ENCODE assay signal across 8 cellular contexts in genomic region chr1:19485362-19486187, GRCh38. TPM values are rescaled to one million over a fixed set of nuclear protein-coding genes. Genes with fewer than 3 reads are reported as not detected.
DNase-seq lines count a peak whose midpoint lies in the region; ATAC-seq and TF ChIP-seq lines count a peak whose summit lies in the region.

Gene CAPZB (minus strand): TSS chr1:19485539. CDS start chr1:19485438, 101 bp downstream.

- DNase-seq in GF-D8 (lab: John Stamatoyannopoulos, UW), result peak; percentile 56
- DNase-seq in HCEC 1CT, result peak; percentile 91
- peak; percentile 91 for DNase-seq in MM.1S
- DNase-seq in activated naive CD4-positive, alpha-beta T cell treated with anti-CD3 and anti-CD28 coated beads, Interleukin-2, amount 50 U/mL, for 16 hours, result peak; percentile 96
- peak; percentile 97 for DNase-seq in germinal center (ENCODE audit: low spot score)
- DNase-seq in occipital lobe (lab: John Stamatoyannopoulos, UW), result peak; percentile 91
- peak; percentile 85 for DNase-seq in superior temporal gyrus (ENCODE audit: extremely low spot score)

- H3K36me3 ChIP-seq in MM.1S (replicated peaks; ENCODE audit: insufficient read depth, low read length), result no peaks in the 10 kb centered on the region

- H2AFZ ChIP-seq in MM.1S (ENCODE audit: low read length), result peak within 1 kb of the TSS; percentile 64

- peaks cover 52% of the 10 kb centered on the region for H3K79me2 ChIP-seq in MM.1S (ENCODE audit: low read length)

- ATAC-seq in SK-N-SH treated with all-trans-retinoic acid at 6 μM for 48 hours, result peak; percentile 87

- peak within 1 kb of the TSS; percentile 77 for H3K27ac ChIP-seq in MM.1S (ENCODE audit: low read length)

- no peaks in the 10 kb centered on the region for H3K27me3 ChIP-seq in MM.1S (replicated peaks; ENCODE audit: insufficient read depth, low read length)

- H3K4me1 ChIP-seq in MM.1S (ENCODE audit: low read length), result peaks cover 21% of the 10 kb centered on the region

- TF ChIP-seq CTCF in MM.1S (IDR thresholded peaks at IDR 0.05; ENCODE audit: low read length), result no peak

- peak within 1 kb of the TSS; percentile 99 for H3K4me3 ChIP-seq in MM.1S (ENCODE audit: low read length)

- H4K20me1 ChIP-seq in MM.1S (ENCODE audit: insufficient read depth, low read length), result peaks cover 19% of the 10 kb centered on the region

- H3K9me2 ChIP-seq in MM.1S (replicated peaks; ENCODE audit: insufficient read depth, low read length), result no peaks in the 10 kb centered on the region

- peak within 1 kb of the TSS; percentile 97 for H3K4me2 ChIP-seq in MM.1S (ENCODE audit: low read depth, low read length)

- peaks cover 13% of the 10 kb centered on the region; the same call in 1 of the 2 replicates for H3F3A ChIP-seq in MM.1S (ENCODE audit: insufficient read depth, low read length)

- no peaks in the 10 kb centered on the region for H3K9me3 ChIP-seq in MM.1S (replicated peaks; ENCODE audit: insufficient read depth, low read length)

- peak within 1 kb of the TSS; percentile 90 for H3K9ac ChIP-seq in MM.1S (ENCODE audit: low read length)

TF ChIP-seq in SK-N-SH treated with all-trans-retinoic acid at 6 μM for 48 hours, 23 proteins besides CTCF, POLR2A, EP300 and RAD21:
- TF ChIP-seq ZFP30 (CRISPR knock-in tag; IDR thresholded peaks at IDR 0.05), result no peak
- no peak for TF ChIP-seq TCF4 (CRISPR knock-in tag; IDR thresholded peaks at IDR 0.05; ENCODE audit: borderline replicate concordance)
- no peak for TF ChIP-seq POU6F1 (CRISPR knock-in tag; IDR thresholded peaks at IDR 0.05; ENCODE audit: borderline replicate concordance, low read depth)
- no peak for TF ChIP-seq CREB5 (CRISPR knock-in tag; IDR thresholded peaks at IDR 0.05; ENCODE audit: low read depth)
- TF ChIP-seq PATZ1 (CRISPR knock-in tag; IDR thresholded peaks at IDR 0.05; ENCODE audit: borderline replicate concordance), result no peak
- no peak for TF ChIP-seq SNAI2 (CRISPR knock-in tag; IDR thresholded peaks at IDR 0.05)
- TF ChIP-seq ISL1 (CRISPR knock-in tag; IDR thresholded peaks at IDR 0.05), result no peak
- no peak for TF ChIP-seq OSR1 (CRISPR knock-in tag; IDR thresholded peaks at IDR 0.05)
- no peak for TF ChIP-seq GLIS3 (CRISPR knock-in tag; IDR thresholded peaks at IDR 0.05)
- no peak for TF ChIP-seq TSHZ2 (CRISPR knock-in tag; IDR thresholded peaks at IDR 0.05)
- no peak for TF ChIP-seq ZNF70 (CRISPR knock-in tag; IDR thresholded peaks at IDR 0.05)
- no peak for TF ChIP-seq ZNF8 (CRISPR knock-in tag; IDR thresholded peaks at IDR 0.05)
- no peak for TF ChIP-seq ZC3H10 (CRISPR knock-in tag; IDR thresholded peaks at IDR 0.05)
- no peak for TF ChIP-seq ESRRG (CRISPR knock-in tag; IDR thresholded peaks at IDR 0.05)
- TF ChIP-seq CSDC2 (CRISPR knock-in tag; IDR thresholded peaks at IDR 0.05), result no peak
- TF ChIP-seq BACH2 (CRISPR knock-in tag; IDR thresholded peaks at IDR 0.05; ENCODE audit: borderline replicate concordance), result no peak
- TF ChIP-seq RARB (CRISPR knock-in tag; IDR thresholded peaks at IDR 0.05), result no peak
- TF ChIP-seq TOX (CRISPR knock-in tag; IDR thresholded peaks at IDR 0.05; ENCODE audit: borderline replicate concordance), result no peak
- TF ChIP-seq CSRNP3 (CRISPR knock-in tag; IDR thresholded peaks at IDR 0.05), result no peak
TF ChIP-seq in SK-N-SH treated with all-trans-retinoic acid at 6 μM for 48 hours: peak in this region for 0.

RNA-seq across cellular contexts. Expression of gene CAPZB, which starts in this region (rescaled TPM):
- 38.4 TPM for total RNA-seq in occipital lobe

Comparison
In these comparisons a context has a peak if more than half of its experiments do, and no peak if none do; other contexts are left out.
1. Peak in every context shown above with its lines: DNase-seq, ATAC-seq, H3K4me3 ChIP-seq and H3K27ac ChIP-seq.